ENCODE assay signal across 1 cellular context in genomic region chr17:49873466-49873865, GRCh38.
TF ChIP-seq lines count a peak whose summit lies in the region.

No MANE protein-coding gene starts in this region.

TF ChIP-seq in H1, 55 proteins besides CTCF, POLR2A, EP300 and RAD21:
- TF ChIP-seq KDM5A (IDR thresholded peaks at IDR 0.05; ENCODE audit: low read length) (no peak), SP1 (IDR thresholded peaks at IDR 0.05; ENCODE audit: low read depth, low read length) (no peak), SUZ12 (IDR thresholded peaks at IDR 0.05; ENCODE audit: low read length) (no peak), CREB1 (IDR thresholded peaks at IDR 0.05) (no peak), RNF2 (IDR thresholded peaks at IDR 0.05; ENCODE audit: borderline replicate concordance, low read depth, low read length, missing control alignments, poor library complexity, severe bottlenecking) (no peak), YY1 (IDR thresholded peaks at IDR 0.05; ENCODE audit: low read depth, low read length) (no peak), BCL11A (IDR thresholded peaks at IDR 0.05; ENCODE audit: low read depth in 2 of 2, low read length in 2 of 2) (no peak), CHD1 (IDR thresholded peaks at IDR 0.05; ENCODE audit: low read depth, low read length) (no peak), SRF (IDR thresholded peaks at IDR 0.05; ENCODE audit: low read depth, low read length) (no peak)
